In genomic region chr9:127199001-127199791, GRCh38 we compare ENCODE assay signal across 8 cellular contexts.
A peak's percentile ranks its signal among the peaks of the same experiment; 100 is the strongest.
DNase-seq lines count a peak whose midpoint lies in the region; ATAC-seq lines count a peak whose summit lies in the region.

No MANE protein-coding gene starts in this region.

- H3K27ac Mint-ChIP-seq in central memory CD8-positive, alpha-beta T cell (ENCODE audit: low read depth) = peak overlapping the region; percentile 29

- ATAC-seq in GM19351 (IDR thresholded peaks at IDR 0.05; ENCODE audit: unreplicated experiment) (peak; percentile 49), GM19395 (IDR thresholded peaks at IDR 0.05; ENCODE audit: unreplicated experiment) (no peak)
- ATAC-seq in activated CD4-positive, CD25-positive, alpha-beta regulatory T cell treated with anti-CD3 and anti-CD28 coated beads, Interleukin-2, amount 50 U/mL, for 24 hours = peak; percentile 56 to 74
- ATAC-seq in central memory CD8-positive, alpha-beta T cell (replicated peaks; ENCODE audit: extremely low read depth, poor library complexity, severe bottlenecking) = peak; percentile 76

- H3K4me3 Mint-ChIP-seq in central memory CD8-positive, alpha-beta T cell = no peak overlapping the region

- no peaks in the 10 kb centered on the region for H3K27me3 Mint-ChIP-seq in central memory CD8-positive, alpha-beta T cell

- peaks cover 1% of the 10 kb centered on the region for H3K36me3 Mint-ChIP-seq in central memory CD8-positive, alpha-beta T cell (ENCODE audit: insufficient read depth)

- H3K9me3 Mint-ChIP-seq in central memory CD8-positive, alpha-beta T cell = no peaks in the 10 kb centered on the region

- H3K4me1 Mint-ChIP-seq in central memory CD8-positive, alpha-beta T cell = peaks cover 11% of the 10 kb centered on the region

- DNase-seq in AG20443 (ENCODE audit: low spot score) = peak; percentile 83
- peak; percentile 23 for DNase-seq in NCI-H2196 treated with DMSO at 0.1 percent for 48 hours (lab: John Stamatoyannopoulos, UW; ENCODE audit: unreplicated experiment)
- DNase-seq in central memory CD8-positive, alpha-beta T cell (ENCODE audit: low spot score in 2 of 2) = peak; percentile 69 to 78
- peak; percentile 86 for DNase-seq in left kidney (ENCODE audit: low read depth, low spot score)
- peak; percentile 84 to 85 for DNase-seq in stimulated activated CD4-positive, alpha-beta T cell treated with anti-CD3 and anti-CD28 coated beads, Interleukin-2, amount 100 ng/mL, for 24 hours

Comparison
In these comparisons a context has a peak if more than half of its experiments do, and no peak if none do; other contexts are left out.
1. DNase-seq: peak in every context shown above with its lines; median percentile 86 in left kidney; 84 in stimulated activated CD4-positive, alpha-beta T cell treated with anti-CD3 and anti-CD28 coated beads, Interleukin-2, amount 100 ng/mL, for 24 hours; 83 in AG20443; 74 in central memory CD8-positive, alpha-beta T cell; 23 in NCI-H2196 treated with DMSO at 0.1 percent for 48 hours.